Comparison of ENCODE assay signal across 11 cellular contexts in genomic region chr20:25282034-25282781, GRCh38. TPM values are rescaled to one million over a fixed set of nuclear protein-coding genes. Genes with fewer than 3 reads are reported as not detected.
DNase-seq lines count a peak whose midpoint lies in the region; ATAC-seq, FAIRE-seq and TF ChIP-seq lines count a peak whose summit lies in the region.
"Had no signal": no experiment of that assay in that cellular context is flagged by ENCODE, and none has a peak within 500 bp of the region (broad histone marks: within the 10 kb centered on the region; RNA-seq: fewer than 3 reads in every experiment).

No MANE protein-coding gene starts in this region.

- no peaks in the 10 kb centered on the region for H3K36me3 Mint-ChIP-seq in activated naive CD8-positive, alpha-beta T cell treated with anti-CD3 and anti-CD28 coated beads for 36 hours

- no peaks in the 10 kb centered on the region for H3K4me1 ChIP-seq in neuronal stem cell (ENCODE audit: control insufficient read depth in 2 of 2, insufficient read depth in 1 of 2, low read depth in 1 of 2, low read length in 2 of 2)
- H3K4me1 ChIP-seq: foreskin keratinocyte had no signal

- peaks cover 2% of the 10 kb centered on the region for H3K79me1 ChIP-seq in neuronal stem cell (ENCODE audit: low read depth, low read length)

- H3K23ac ChIP-seq in neuronal stem cell (ENCODE audit: low read depth, low read length, poor library complexity) = peak overlapping the region; percentile 35

- H3K27ac ChIP-seq in neuronal stem cell (replicated peaks; ENCODE audit: low read length) = no peak overlapping the region
- H3K27ac ChIP-seq: foreskin keratinocyte, parathyroid adenoma had no signal

- H3K14ac ChIP-seq in neuronal stem cell (ENCODE audit: low read length) = no peak overlapping the region

- H3K9me3 ChIP-seq in neuronal stem cell (replicated peaks in 1 of 2; ENCODE audit: control insufficient read depth in 2 of 2, insufficient read depth in 1 of 2, low read depth in 1 of 2, low read length in 2 of 2) = peaks cover 0 to 4% of the 10 kb centered on the region in 2 donors
- H3K9me3 ChIP-seq: MG63 had no signal

- H2BK12ac ChIP-seq in neuronal stem cell (ENCODE audit: low read length) = no peak overlapping the region

- H3K36me3 ChIP-seq in neuronal stem cell (replicated peaks in 1 of 2; ENCODE audit: control insufficient read depth in 2 of 2, insufficient read depth in 2 of 2, low read length in 2 of 2) = peaks cover 68 to 100% of the 10 kb centered on the region in 2 donors

- H3K9ac ChIP-seq in neuronal stem cell (ENCODE audit: low read depth, low read length, poor library complexity) = no peak overlapping the region
- H3K9ac ChIP-seq: parathyroid adenoma had no signal

- no peak overlapping the region for H2BK5ac ChIP-seq in neuronal stem cell (ENCODE audit: low read length)

- H3K27me3 Mint-ChIP-seq in activated naive CD8-positive, alpha-beta T cell treated with anti-CD3 and anti-CD28 coated beads for 36 hours = no peaks in the 10 kb centered on the region

- H2AK5ac ChIP-seq in neuronal stem cell (ENCODE audit: low read depth, low read length) = no peak overlapping the region

- H3K27ac Mint-ChIP-seq in activated naive CD8-positive, alpha-beta T cell treated with anti-CD3 and anti-CD28 coated beads for 36 hours = peak overlapping the region; percentile 42

- H2BK120ac ChIP-seq in neuronal stem cell (ENCODE audit: low read depth, low read length) = no peak overlapping the region

- H3K4me2 ChIP-seq in neuronal stem cell (ENCODE audit: insufficient read depth, low read length, poor library complexity, severe bottlenecking) = no peak overlapping the region

- H2AFZ ChIP-seq in neuronal stem cell (ENCODE audit: low read length) = no peak overlapping the region
- H2AFZ ChIP-seq: parathyroid adenoma had no signal

- no peak overlapping the region for H4K8ac ChIP-seq in neuronal stem cell (ENCODE audit: low read depth, low read length)

- H3K9me3 Mint-ChIP-seq in activated naive CD8-positive, alpha-beta T cell treated with anti-CD3 and anti-CD28 coated beads for 36 hours = no peaks in the 10 kb centered on the region

- no peak for DNase-seq in activated naive CD8-positive, alpha-beta T cell treated with anti-CD3 and anti-CD28 coated beads for 36 hours
- DNase-seq in neuronal stem cell (ENCODE audit: low spot score) = no peak
- no peak for DNase-seq in occipital lobe (lab: John Stamatoyannopoulos, UW)
- DNase-seq in HT-29 (ENCODE audit: low spot score) = no peak
- no peak for DNase-seq in GM12891 (ENCODE audit: insufficient read length, low spot score)
- DNase-seq: foreskin keratinocyte, MG63 had no signal

- H3K4me3 Mint-ChIP-seq in activated naive CD8-positive, alpha-beta T cell treated with anti-CD3 and anti-CD28 coated beads for 36 hours = no peak overlapping the region

- no peaks in the 10 kb centered on the region for H3K27me3 ChIP-seq in neuronal stem cell (ENCODE audit: control insufficient read depth in 3 of 3, insufficient read depth in 3 of 3, low read depth in 1 of 3, low read length in 3 of 3)
- H3K27me3 ChIP-seq: foreskin keratinocyte, MG63 had no signal

- H2BK15ac ChIP-seq in neuronal stem cell (ENCODE audit: low read length) = no peak overlapping the region

- WGBS in neuronal stem cell (ENCODE audit: extremely low coverage in 2 of 2, insufficient read length in 2 of 2, insufficient replicate concordance in 1 of 2), 2 donors = no CpG with 5 or more reads among the region's 22 CpGs

- no peak overlapping the region for H3K18ac ChIP-seq in neuronal stem cell (ENCODE audit: low read length)

- H3K4ac ChIP-seq in neuronal stem cell (ENCODE audit: low read length) = no peak overlapping the region

- TF ChIP-seq POLR2A in GM12891 (IDR thresholded peaks at IDR 0.05; ENCODE audit: low read depth, low read length) = no peak

- no peak for FAIRE-seq in GM12891 (lab: Jason Lieb, UNC)

- no peak overlapping the region for H4K91ac ChIP-seq in neuronal stem cell (ENCODE audit: low read depth, low read length, poor library complexity)

- H3K4me1 Mint-ChIP-seq in activated naive CD8-positive, alpha-beta T cell treated with anti-CD3 and anti-CD28 coated beads for 36 hours = no peaks in the 10 kb centered on the region

- peak overlapping the region in 1 of 2 donors; percentile 19 for H3K4me3 ChIP-seq in neuronal stem cell (ENCODE audit: low read length in 2 of 2)
- H3K4me3 ChIP-seq: MG63 had no signal

- peak; percentile 11 for ATAC-seq in GM18502 (IDR thresholded peaks at IDR 0.05; ENCODE audit: poor library complexity, unreplicated experiment)
- peak; percentile 7 for ATAC-seq in HG03025 (IDR thresholded peaks at IDR 0.05; ENCODE audit: low FRiP score, unreplicated experiment)
- no peak for ATAC-seq in HG03571 (IDR thresholded peaks at IDR 0.05; ENCODE audit: unreplicated experiment)
- ATAC-seq: foreskin keratinocyte had no signal

TF ChIP-seq in GM12891, 5 proteins besides CTCF, POLR2A, EP300 and RAD21:
- TF ChIP-seq PAX5 (IDR thresholded peaks at IDR 0.05; ENCODE audit: insufficient read depth, low read length, severe bottlenecking) (no peak), POU2F2 (IDR thresholded peaks at IDR 0.05; ENCODE audit: low read depth, low read length) (no peak), TAF1 (IDR thresholded peaks at IDR 0.05; ENCODE audit: low read depth, low read length) (no peak), POLR2AphosphoS5 (IDR thresholded peaks at IDR 0.05; ENCODE audit: low read depth, low read length) (no peak), SPI1 (IDR thresholded peaks at IDR 0.05; ENCODE audit: low read depth, low read length) (no peak)

RNA-seq across cellular contexts. Expression of gene PYGB, which starts 34.3 kb away (rescaled TPM):
- 10 to 100 TPM; 30.3 to 31.0 TPM for total RNA-seq in activated naive CD8-positive, alpha-beta T cell treated with anti-CD3 and anti-CD28 coated beads for 36 hours
- 31.3 TPM for polyA plus RNA-seq in neuronal stem cell (2013, experiment 1 of 2)
- polyA plus RNA-seq in neuronal stem cell (2013, experiment 2 of 2) = 32.4 TPM
- 72.1 TPM for total RNA-seq in occipital lobe
- 629 and 663 TPM in 2 replicates for total RNA-seq in HT-29 (2014; rRNA removed; shearing (Covaris generic))
- polyA plus RNA-seq in GM12891 (2012; ENCODE audit: low read depth, missing spikeins) = 16.7 TPM
